ENCODE assay signal across 1 cellular context in the genomic region with DNA sequence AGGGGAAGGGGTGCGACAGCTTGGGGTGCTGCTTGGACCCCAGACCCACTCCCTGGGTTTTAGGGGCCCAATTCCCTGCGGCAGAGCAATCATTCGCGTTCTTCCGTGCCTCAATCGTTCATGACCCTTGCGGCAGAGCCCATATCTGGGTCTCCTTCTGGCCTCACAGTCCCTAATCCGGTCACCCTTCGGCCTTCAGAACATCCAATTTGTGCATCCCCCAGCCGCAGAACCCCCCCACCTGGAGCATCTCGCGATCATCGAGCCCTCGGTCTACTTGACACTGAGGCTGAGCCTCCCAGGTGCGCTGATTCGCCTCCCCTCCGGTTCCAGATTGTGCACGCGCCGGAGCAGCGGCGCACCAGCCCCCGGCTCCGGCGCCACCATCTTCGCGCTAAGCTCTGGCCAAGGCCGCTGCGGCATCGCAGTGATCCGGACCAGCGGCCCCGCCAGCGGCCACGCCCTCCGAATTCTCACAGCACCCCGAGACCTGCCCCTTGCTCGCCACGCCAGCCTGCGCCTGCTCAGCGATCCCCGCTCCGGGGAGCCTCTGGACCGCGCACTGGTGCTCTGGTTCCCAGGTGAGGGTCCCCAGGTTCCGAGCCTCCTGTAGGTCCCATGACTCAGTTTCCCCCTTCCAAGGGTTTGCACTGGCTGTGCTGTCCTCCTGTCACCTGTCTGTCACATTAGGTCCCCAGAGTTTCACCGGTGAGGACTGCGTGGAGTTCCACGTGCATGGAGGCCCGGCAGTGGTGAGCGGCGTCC.
TF ChIP-seq lines count a peak whose summit lies in the region.

No MANE protein-coding gene starts in this region.

TF ChIP-seq in HEK293, 187 proteins besides CTCF, POLR2A, EP300 and RAD21 (continued from another document):
- TF ChIP-seq, protein P1, sequence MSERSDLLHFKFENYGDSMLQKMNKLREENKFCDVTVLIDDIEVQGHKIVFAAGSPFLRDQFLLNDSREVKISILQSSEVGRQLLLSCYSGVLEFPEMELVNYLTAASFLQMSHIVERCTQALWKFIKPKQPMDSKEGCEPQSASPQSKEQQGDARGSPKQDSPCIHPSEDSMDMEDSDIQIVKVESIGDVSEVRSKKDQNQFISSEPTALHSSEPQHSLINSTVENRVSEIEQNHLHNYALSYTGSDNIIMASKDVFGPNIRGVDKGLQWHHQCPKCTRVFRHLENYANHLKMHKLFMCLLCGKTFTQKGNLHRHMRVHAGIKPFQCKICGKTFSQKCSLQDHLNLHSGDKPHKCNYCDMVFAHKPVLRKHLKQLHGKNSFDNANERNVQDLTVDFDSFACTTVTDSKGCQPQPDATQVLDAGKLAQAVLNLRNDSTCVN (tag by site-specific recombination; optimal IDR thresholded peaks at IDR 0.05) = peak; percentile 80
- TF ChIP-seq GLI4 (tag by site-specific recombination; IDR thresholded peaks at IDR 0.05) (0 out of 2 replicates have a peak, but pooled peaks have one; percentile 21), KLF9 (tag by site-specific recombination; IDR thresholded peaks at IDR 0.05; ENCODE audit: low read depth) (peak; percentile 61), ZNF426 (tag by site-specific recombination; IDR thresholded peaks at IDR 0.05) (no peak), ZNF792 (tag by site-specific recombination; IDR thresholded peaks at IDR 0.05) (no peak), ZNF785 (tag by site-specific recombination; IDR thresholded peaks at IDR 0.05) (0 out of 2 replicates have a peak, but pooled peaks have one; percentile 35), BCL11A (tag by site-specific recombination; IDR thresholded peaks at IDR 0.05; ENCODE audit: low read depth) (no peak), REPIN1 (tag by site-specific recombination; IDR thresholded peaks at IDR 0.05; ENCODE audit: low read depth) (peak; percentile 47; the same call in 1 of the 2 replicates), ZFP37 (tag by site-specific recombination; IDR thresholded peaks at IDR 0.05) (peak; percentile 76), ZNF623 (tag by site-specific recombination; IDR thresholded peaks at IDR 0.05) (0 out of 2 replicates have a peak, but pooled peaks have one; percentile 15), ZNF626 (tag by site-specific recombination; IDR thresholded peaks at IDR 0.05) (no peak), ZNF335 (tag by site-specific recombination; conservative IDR thresholded peaks at IDR 0.05) (peak; percentile 87), ZEB2 (tag by site-specific recombination; IDR thresholded peaks at IDR 0.05) (peak; percentile 16; the same call in 1 of the 2 replicates), ZSCAN30 (tag by site-specific recombination; IDR thresholded peaks at IDR 0.05) (peak; percentile 99), ZNF510 (tag by site-specific recombination; IDR thresholded peaks at IDR 0.05; ENCODE audit: insufficient replicate concordance) (no peak), ZNF37A (tag by site-specific recombination; IDR thresholded peaks at IDR 0.05) (no peak; the same call in 1 of the 2 replicates), ZNF76 (tag by site-specific recombination; IDR thresholded peaks at IDR 0.05; ENCODE audit: borderline replicate concordance, low read depth) (0 out of 2 replicates have a peak, but pooled peaks have one; percentile 23), ZNF394 (tag by site-specific recombination; IDR thresholded peaks at IDR 0.05; ENCODE audit: borderline replicate concordance) (peak; percentile 46; the same call in 1 of the 2 replicates), ZNF24 (tag by site-specific recombination; IDR thresholded peaks at IDR 0.05) (peak; percentile 24; the same call in 1 of the 2 replicates), ZNF600 (tag by site-specific recombination; IDR thresholded peaks at IDR 0.05) (peak; percentile 98), ZBTB8A (tag by site-specific recombination; IDR thresholded peaks at IDR 0.05) (peak; percentile 29; the same call in 1 of the 2 replicates), ZNF184 (tag by site-specific recombination; IDR thresholded peaks at IDR 0.05) (no peak), ZBTB7A (tag by site-specific recombination; IDR thresholded peaks at IDR 0.05; ENCODE audit: low read depth) (peak; percentile 61; the same call in 1 of the 2 replicates), GFI1B (tag by site-specific recombination; IDR thresholded peaks at IDR 0.05) (peak; percentile 13; the same call in 1 of the 2 replicates), KLF1 (tag by site-specific recombination; IDR thresholded peaks at IDR 0.05) (peak; percentile 96), ZSCAN16 (tag by site-specific recombination; IDR thresholded peaks at IDR 0.05) (peak; percentile 46; the same call in 1 of the 2 replicates), SP2 (tag by site-specific recombination; IDR thresholded peaks at IDR 0.05) (no peak), ZFP69B (tag by site-specific recombination; IDR thresholded peaks at IDR 0.05) (peak; percentile 27; the same call in 1 of the 2 replicates), ZNF837 (tag by site-specific recombination; IDR thresholded peaks at IDR 0.05) (peak; percentile 82; the same call in 1 of the 2 replicates), HOXD13 (CRISPR knock-in tag; IDR thresholded peaks at IDR 0.05; ENCODE audit: borderline replicate concordance) (no peak), ZNF404 (tag by site-specific recombination; IDR thresholded peaks at IDR 0.05) (no peak), BCL11B (tag by site-specific recombination; IDR thresholded peaks at IDR 0.05; ENCODE audit: low read depth) (peak; percentile 83), ZNF658 (tag by site-specific recombination; IDR thresholded peaks at IDR 0.05) (no peak)
- TF ChIP-seq, protein P2, sequence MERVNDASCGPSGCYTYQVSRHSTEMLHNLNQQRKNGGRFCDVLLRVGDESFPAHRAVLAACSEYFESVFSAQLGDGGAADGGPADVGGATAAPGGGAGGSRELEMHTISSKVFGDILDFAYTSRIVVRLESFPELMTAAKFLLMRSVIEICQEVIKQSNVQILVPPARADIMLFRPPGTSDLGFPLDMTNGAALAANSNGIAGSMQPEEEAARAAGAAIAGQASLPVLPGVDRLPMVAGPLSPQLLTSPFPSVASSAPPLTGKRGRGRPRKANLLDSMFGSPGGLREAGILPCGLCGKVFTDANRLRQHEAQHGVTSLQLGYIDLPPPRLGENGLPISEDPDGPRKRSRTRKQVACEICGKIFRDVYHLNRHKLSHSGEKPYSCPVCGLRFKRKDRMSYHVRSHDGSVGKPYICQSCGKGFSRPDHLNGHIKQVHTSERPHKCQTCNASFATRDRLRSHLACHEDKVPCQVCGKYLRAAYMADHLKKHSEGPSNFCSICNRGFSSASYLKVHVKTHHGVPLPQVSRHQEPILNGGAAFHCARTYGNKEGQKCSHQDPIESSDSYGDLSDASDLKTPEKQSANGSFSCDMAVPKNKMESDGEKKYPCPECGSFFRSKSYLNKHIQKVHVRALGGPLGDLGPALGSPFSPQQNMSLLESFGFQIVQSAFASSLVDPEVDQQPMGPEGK (tag by site-specific recombination; IDR thresholded peaks at IDR 0.05) = peak; percentile 93
- TF ChIP-seq, protein P3, sequence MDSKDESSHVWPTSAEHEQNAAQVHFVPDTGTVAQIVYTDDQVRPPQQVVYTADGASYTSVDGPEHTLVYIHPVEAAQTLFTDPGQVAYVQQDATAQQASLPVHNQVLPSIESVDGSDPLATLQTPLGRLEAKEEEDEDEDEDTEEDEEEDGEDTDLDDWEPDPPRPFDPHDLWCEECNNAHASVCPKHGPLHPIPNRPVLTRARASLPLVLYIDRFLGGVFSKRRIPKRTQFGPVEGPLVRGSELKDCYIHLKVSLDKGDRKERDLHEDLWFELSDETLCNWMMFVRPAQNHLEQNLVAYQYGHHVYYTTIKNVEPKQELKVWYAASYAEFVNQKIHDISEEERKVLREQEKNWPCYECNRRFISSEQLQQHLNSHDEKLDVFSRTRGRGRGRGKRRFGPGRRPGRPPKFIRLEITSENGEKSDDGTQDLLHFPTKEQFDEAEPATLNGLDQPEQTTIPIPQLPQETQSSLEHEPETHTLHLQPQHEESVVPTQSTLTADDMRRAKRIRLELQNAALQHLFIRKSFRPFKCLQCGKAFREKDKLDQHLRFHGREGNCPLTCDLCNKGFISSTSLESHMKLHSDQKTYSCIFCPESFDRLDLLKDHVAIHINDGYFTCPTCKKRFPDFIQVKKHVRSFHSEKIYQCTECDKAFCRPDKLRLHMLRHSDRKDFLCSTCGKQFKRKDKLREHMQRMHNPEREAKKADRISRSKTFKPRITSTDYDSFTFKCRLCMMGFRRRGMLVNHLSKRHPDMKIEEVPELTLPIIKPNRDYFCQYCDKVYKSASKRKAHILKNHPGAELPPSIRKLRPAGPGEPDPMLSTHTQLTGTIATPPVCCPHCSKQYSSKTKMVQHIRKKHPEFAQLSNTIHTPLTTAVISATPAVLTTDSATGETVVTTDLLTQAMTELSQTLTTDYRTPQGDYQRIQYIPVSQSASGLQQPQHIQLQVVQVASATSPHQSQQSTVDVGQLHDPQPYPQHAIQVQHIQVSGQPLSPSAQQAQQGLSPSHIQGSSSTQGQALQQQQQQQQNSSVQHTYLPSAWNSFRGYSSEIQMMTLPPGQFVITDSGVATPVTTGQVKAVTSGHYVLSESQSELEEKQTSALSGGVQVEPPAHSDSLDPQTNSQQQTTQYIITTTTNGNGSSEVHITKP (tag by site-specific recombination; IDR thresholded peaks at IDR 0.05) = peak; percentile 72
- TF ChIP-seq, protein P4, sequence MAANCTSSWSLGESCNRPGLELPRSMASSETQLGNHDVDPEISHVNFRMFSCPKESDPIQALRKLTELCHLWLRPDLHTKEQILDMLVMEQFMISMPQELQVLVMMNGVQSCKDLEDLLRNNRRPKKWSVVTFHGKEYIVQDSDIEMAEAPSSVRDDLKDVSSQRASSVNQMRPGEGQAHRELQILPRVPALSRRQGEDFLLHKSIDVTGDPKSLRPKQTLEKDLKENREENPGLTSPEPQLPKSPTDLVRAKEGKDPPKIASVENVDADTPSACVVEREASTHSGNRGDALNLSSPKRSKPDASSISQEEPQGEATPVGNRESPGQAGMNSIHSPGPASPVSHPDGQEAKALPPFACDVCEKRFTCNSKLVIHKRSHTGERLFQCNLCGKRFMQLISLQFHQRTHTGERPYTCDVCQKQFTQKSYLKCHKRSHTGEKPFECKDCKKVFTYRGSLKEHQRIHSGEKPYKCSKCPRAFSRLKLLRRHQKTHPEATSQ (tag by site-specific recombination; IDR thresholded peaks at IDR 0.05) = 0 out of 2 replicates have a peak, but pooled peaks have one; percentile 12
- TF ChIP-seq, protein P5, sequence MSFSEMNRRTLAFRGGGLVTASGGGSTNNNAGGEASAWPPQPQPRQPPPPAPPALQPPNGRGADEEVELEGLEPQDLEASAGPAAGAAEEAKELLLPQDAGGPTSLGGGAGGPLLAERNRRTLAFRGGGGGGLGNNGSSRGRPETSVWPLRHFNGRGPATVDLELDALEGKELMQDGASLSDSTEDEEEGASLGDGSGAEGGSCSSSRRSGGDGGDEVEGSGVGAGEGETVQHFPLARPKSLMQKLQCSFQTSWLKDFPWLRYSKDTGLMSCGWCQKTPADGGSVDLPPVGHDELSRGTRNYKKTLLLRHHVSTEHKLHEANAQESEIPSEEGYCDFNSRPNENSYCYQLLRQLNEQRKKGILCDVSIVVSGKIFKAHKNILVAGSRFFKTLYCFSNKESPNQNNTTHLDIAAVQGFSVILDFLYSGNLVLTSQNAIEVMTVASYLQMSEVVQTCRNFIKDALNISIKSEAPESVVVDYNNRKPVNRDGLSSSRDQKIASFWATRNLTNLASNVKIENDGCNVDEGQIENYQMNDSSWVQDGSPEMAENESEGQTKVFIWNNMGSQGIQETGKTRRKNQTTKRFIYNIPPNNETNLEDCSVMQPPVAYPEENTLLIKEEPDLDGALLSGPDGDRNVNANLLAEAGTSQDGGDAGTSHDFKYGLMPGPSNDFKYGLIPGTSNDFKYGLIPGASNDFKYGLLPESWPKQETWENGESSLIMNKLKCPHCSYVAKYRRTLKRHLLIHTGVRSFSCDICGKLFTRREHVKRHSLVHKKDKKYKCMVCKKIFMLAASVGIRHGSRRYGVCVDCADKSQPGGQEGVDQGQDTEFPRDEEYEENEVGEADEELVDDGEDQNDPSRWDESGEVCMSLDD (tag by site-specific recombination; IDR thresholded peaks at IDR 0.05) = peak; percentile 69
- TF ChIP-seq, protein P6, sequence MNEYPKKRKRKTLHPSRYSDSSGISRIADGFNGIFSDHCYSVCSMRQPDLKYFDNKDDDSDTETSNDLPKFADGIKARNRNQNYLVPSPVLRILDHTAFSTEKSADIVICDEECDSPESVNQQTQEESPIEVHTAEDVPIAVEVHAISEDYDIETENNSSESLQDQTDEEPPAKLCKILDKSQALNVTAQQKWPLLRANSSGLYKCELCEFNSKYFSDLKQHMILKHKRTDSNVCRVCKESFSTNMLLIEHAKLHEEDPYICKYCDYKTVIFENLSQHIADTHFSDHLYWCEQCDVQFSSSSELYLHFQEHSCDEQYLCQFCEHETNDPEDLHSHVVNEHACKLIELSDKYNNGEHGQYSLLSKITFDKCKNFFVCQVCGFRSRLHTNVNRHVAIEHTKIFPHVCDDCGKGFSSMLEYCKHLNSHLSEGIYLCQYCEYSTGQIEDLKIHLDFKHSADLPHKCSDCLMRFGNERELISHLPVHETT (tag by site-specific recombination; IDR thresholded peaks at IDR 0.05) = no peak
